In the genomic region with DNA sequence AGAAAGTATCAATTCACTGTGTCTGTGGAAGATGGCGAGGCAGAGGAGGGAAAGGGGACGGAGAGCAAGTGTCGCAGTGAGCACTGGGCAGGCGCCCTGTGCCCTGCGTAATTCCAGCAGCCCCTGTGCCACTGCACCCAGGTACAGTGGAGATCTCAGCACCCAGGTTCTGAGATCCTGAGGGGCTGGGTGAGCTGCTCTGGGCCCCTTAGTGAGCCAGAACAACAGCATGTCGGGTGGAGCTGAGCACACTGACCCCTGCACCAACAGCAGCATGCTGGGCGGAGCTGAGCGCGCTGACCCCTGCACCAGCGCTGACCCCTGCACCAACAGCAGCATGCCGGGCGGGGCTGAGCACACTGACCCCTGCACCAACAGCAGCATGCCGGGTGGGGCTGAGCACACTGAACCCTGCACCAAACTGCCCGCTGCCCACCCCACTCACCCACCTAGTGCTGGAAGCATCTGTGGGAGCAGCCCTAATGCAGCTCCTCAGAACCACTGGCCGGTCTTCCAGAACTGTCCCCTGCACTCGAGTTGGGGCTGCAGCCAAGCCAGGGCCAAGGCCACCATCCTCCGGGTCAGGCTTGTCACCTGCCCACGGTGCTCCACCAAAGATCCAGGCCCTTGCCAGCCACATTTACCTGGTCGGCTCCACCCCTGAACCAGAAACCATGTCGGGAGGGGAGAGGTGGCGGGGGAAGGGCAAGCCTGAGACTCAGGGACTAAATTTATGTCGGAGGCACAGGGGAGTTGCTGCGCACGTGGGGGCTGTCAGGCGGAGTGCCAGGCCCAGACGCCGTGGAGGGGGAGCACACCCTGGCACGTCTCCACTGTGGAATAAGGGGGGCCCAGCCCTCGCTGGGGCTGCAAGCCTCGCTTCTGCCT, we compare ENCODE assay signal across 15 cellular contexts.
A peak's percentile ranks its signal among the peaks of the same experiment; 100 is the strongest.
DNase-seq lines count a peak whose midpoint lies in the region; ATAC-seq and TF ChIP-seq lines count a peak whose summit lies in the region.
"Had no signal": no experiment of that assay in that cellular context is flagged by ENCODE, and none has a peak within 500 bp of the region (broad histone marks: within the 10 kb centered on the region; RNA-seq: fewer than 3 reads in every experiment).

No MANE protein-coding gene starts in this region.

- no peaks in the 10 kb centered on the region for H3K36me3 ChIP-seq in colonic mucosa
- H3K36me3 ChIP-seq in testis (ENCODE audit: low read depth, missing control alignments), result no peaks in the 10 kb centered on the region

- no peak overlapping the region for H3K27ac Mint-ChIP-seq in activated naive CD8-positive, alpha-beta T cell treated with anti-CD3 and anti-CD28 coated beads for 36 hours
- H3K27ac Mint-ChIP-seq: activated T-helper 17 cell treated with anti-CD3 and anti-CD28 coated beads, Interleukin-2, amount 50 U/mL, for 72 hours; memory B cell had no signal

- TF ChIP-seq POLR2A in testis (IDR thresholded peaks at IDR 0.05), result no peak

- H3K27me3 Mint-ChIP-seq in activated naive CD8-positive, alpha-beta T cell treated with anti-CD3 and anti-CD28 coated beads for 36 hours, result no peaks in the 10 kb centered on the region
- H3K27me3 Mint-ChIP-seq: activated T-helper 17 cell treated with anti-CD3 and anti-CD28 coated beads, Interleukin-2, amount 50 U/mL, for 72 hours had no signal

- H3K9ac ChIP-seq in colonic mucosa (ENCODE audit: low read depth in 2 of 2, low read length in 2 of 2), result no peak overlapping the region

- H3K4me3 ChIP-seq in colonic mucosa, result no peak overlapping the region
- H3K4me3 ChIP-seq in testis, result no peak overlapping the region
- H3K4me3 ChIP-seq: GM12878, skin epidermis had no signal

- no peaks in the 10 kb centered on the region for H3K4me1 ChIP-seq in colonic mucosa
- H3K4me1 ChIP-seq in testis, result peaks cover 49% of the 10 kb centered on the region

- H3K4me1 Mint-ChIP-seq in activated naive CD8-positive, alpha-beta T cell treated with anti-CD3 and anti-CD28 coated beads for 36 hours, result no peaks in the 10 kb centered on the region
- H3K4me1 Mint-ChIP-seq: activated T-helper 17 cell treated with anti-CD3 and anti-CD28 coated beads, Interleukin-2, amount 50 U/mL, for 72 hours; memory B cell had no signal

- DNase-seq in DMS79 treated with DMSO at 0.1 percent for 48 hours (lab: John Stamatoyannopoulos, UW) (peak; percentile 2), DMS79 (lab: John Stamatoyannopoulos, UW) (no peak), colonic mucosa (no peak), mesenteric fat pad (ENCODE audit: low spot score) (peak; percentile 88), testis (peak; percentile 14), KBM-7 (no peak)
- no peak for DNase-seq in activated naive CD8-positive, alpha-beta T cell treated with anti-CD3 and anti-CD28 coated beads for 36 hours
- DNase-seq: DMS153, RPMI8226 had no signal

- H3K9me3 ChIP-seq in colonic mucosa (no peaks in the 10 kb centered on the region), testis (no peaks in the 10 kb centered on the region)

- no peaks in the 10 kb centered on the region for H3K36me3 Mint-ChIP-seq in activated naive CD8-positive, alpha-beta T cell treated with anti-CD3 and anti-CD28 coated beads for 36 hours
- H3K36me3 Mint-ChIP-seq: memory B cell had no signal

- H3K27me3 ChIP-seq in colonic mucosa (no peaks in the 10 kb centered on the region), testis (no peaks in the 10 kb centered on the region)

- no peak overlapping the region for H3K4me3 Mint-ChIP-seq in activated naive CD8-positive, alpha-beta T cell treated with anti-CD3 and anti-CD28 coated beads for 36 hours
- H3K4me3 Mint-ChIP-seq: activated T-helper 17 cell treated with anti-CD3 and anti-CD28 coated beads, Interleukin-2, amount 50 U/mL, for 72 hours; memory B cell had no signal

- H3K27ac ChIP-seq in colonic mucosa (peak overlapping the region; percentile 40), testis (peak overlapping the region in 1 of 2 donors; percentile 44)
- H3K27ac ChIP-seq: 22Rv1 had no signal

- intact Hi-C loops in colonic mucosa (cut with DNase I), result no loop called here
- intact Hi-C loops in testis (cut with DNase I; ENCODE audit: low total_unique reads), result no loop called here

- ATAC-seq in GM18520 (IDR thresholded peaks at IDR 0.05; ENCODE audit: unreplicated experiment), result no peak
- ATAC-seq: activated T-helper 17 cell treated with anti-CD3 and anti-CD28 coated beads, Interleukin-2, amount 50 U/mL, for 72 hours; GM12878 had no signal

- in situ Hi-C loops in KBM-7 (cut with MboI; ENCODE audit: low pct_unique_long_range_greater_than_20kb, low sequenced_read_pairs), result no loop called here

- WGBS in testis, 2 donors, result 59 to 64% methylated on average over 13 to 29 of the region's 30 CpGs

- TF ChIP-seq CTCF in colonic mucosa (IDR thresholded peaks at IDR 0.05) (no peak), testis (IDR thresholded peaks at IDR 0.05) (no peak)

- no peaks in the 10 kb centered on the region for H3K9me3 Mint-ChIP-seq in activated naive CD8-positive, alpha-beta T cell treated with anti-CD3 and anti-CD28 coated beads for 36 hours
- H3K9me3 Mint-ChIP-seq: activated T-helper 17 cell treated with anti-CD3 and anti-CD28 coated beads, Interleukin-2, amount 50 U/mL, for 72 hours; memory B cell had no signal

Comparison
In these comparisons a context has a peak if more than half of its experiments do, and no peak if none do; other contexts are left out.
1. DNase-seq: peak in DMS79 treated with DMSO at 0.1 percent for 48 hours (single experiment), mesenteric fat pad (single experiment) and testis (single experiment); none in DMS79 (single experiment), colonic mucosa (single experiment), KBM-7 (single experiment) and activated naive CD8-positive, alpha-beta T cell treated with anti-CD3 and anti-CD28 coated beads for 36 hours (single experiment).